Comparison of ENCODE assay signal across 13 cellular contexts in the genomic region with DNA sequence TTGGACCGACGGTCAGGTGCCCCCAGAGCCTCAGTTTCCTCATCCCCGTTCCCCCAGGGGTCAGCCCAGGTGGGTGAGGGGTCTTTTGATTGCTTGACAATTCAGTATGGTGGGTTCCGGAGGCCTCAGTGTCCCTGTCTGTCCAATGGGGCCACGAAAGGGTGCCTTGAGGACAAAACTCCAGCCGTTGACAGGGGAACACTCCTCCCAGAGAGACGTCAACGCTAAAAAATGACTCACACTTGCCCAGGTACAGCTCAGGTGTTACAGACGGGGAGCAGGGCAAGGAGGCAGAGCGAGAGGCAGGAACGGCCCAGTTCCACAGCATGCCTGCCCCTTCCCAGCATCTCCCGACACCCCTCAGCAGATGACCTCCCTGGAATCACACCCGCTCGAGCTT. TPM values are rescaled to one million over a fixed set of nuclear protein-coding genes. Genes with fewer than 3 reads are reported as not detected.
DNase-seq lines count a peak whose midpoint lies in the region; ATAC-seq and TF ChIP-seq lines count a peak whose summit lies in the region.
"Had no signal": no experiment of that assay in that cellular context is flagged by ENCODE, and none has a peak within 500 bp of the region (broad histone marks: within the 10 kb centered on the region; RNA-seq: fewer than 3 reads in every experiment).

No MANE protein-coding gene starts in this region.

- no peak overlapping the region for H2BK20ac ChIP-seq in H9 (ENCODE audit: low read depth, low read length, poor library complexity, severe bottlenecking)

- H3K23ac ChIP-seq in H9 (ENCODE audit: insufficient read length, low read depth, low read length): no peak overlapping the region

- ATAC-seq in foreskin keratinocyte: peak; percentile 64
- ATAC-seq: activated naive CD4-positive, alpha-beta T cell treated with anti-CD3 and anti-CD28 coated beads, Interleukin-2, amount 50 U/mL, for 72 hours had no signal

- peaks cover 14% of the 10 kb centered on the region for H3K36me3 Mint-ChIP-seq in activated CD4-positive, alpha-beta T cell treated with anti-CD3 and anti-CD28 coated beads, Interleukin-2, amount 10 ng/mL, durations not matched to agents 24 days and 14 days (ENCODE audit: low read depth)
- peaks cover 0 to 2% (median 0%) of the 10 kb centered on the region in 3 experiments; a peak in 2 of 7 replicates for H3K36me3 Mint-ChIP-seq in H9 (ENCODE audit: insufficient read depth in 1 of 3, low read depth in 3 of 3)

- H3K27me3 ChIP-seq in foreskin keratinocyte: no peaks in the 10 kb centered on the region
- no peaks in the 10 kb centered on the region for H3K27me3 ChIP-seq in skeletal muscle tissue (ENCODE audit: control insufficient read depth in 3 of 3, insufficient read depth in 3 of 3, low read length in 3 of 3)
- no peaks in the 10 kb centered on the region for H3K27me3 ChIP-seq in H9 (ENCODE audit: insufficient read depth, low read length)

- no peak overlapping the region for H2AFZ ChIP-seq in H9 (ENCODE audit: low read length)

- H3K4me3 Mint-ChIP-seq in activated CD4-positive, alpha-beta T cell treated with anti-CD3 and anti-CD28 coated beads, Interleukin-2, amount 10 ng/mL, durations not matched to agents 24 days and 14 days: peak overlapping the region; percentile 55
- H3K4me3 Mint-ChIP-seq in H9: no peak overlapping the region; a peak in 1 of 5 replicates

- no peak overlapping the region for H3K56ac ChIP-seq in H9 (ENCODE audit: insufficient read length, low read depth, low read length)

- peaks cover 9% of the 10 kb centered on the region for H3K23me2 ChIP-seq in H9 (ENCODE audit: insufficient read length, low read depth, low read length, poor library complexity, severe bottlenecking)

- no peak overlapping the region for H3T11ph ChIP-seq in H9 (ENCODE audit: low read length)

- H3K9ac ChIP-seq in skeletal muscle tissue (ENCODE audit: low read depth in 1 of 3, low read length in 3 of 3) (peak overlapping the region in 2 of 3 donors; percentile 20 to 82), H9 (ENCODE audit: extremely low read depth, insufficient read length, low read length) (no peak overlapping the region)

- H3K4ac ChIP-seq in H9 (ENCODE audit: low read depth, low read length): no peak overlapping the region

- H3K27ac ChIP-seq in RWPE1 (peak overlapping the region; percentile 77), foreskin keratinocyte (no peak overlapping the region), skeletal muscle tissue (ENCODE audit: low read depth, low read length) (no peak overlapping the region), H9 (ENCODE audit: insufficient read length, low read depth, low read length) (no peak overlapping the region)

- H3K79me2 ChIP-seq in H9 (ENCODE audit: insufficient read depth, low read length): no peaks in the 10 kb centered on the region

- no peak overlapping the region for H3K4me2 ChIP-seq in H9 (ENCODE audit: insufficient read depth, insufficient read length, low read length)

- no peaks in the 10 kb centered on the region for H3K79me1 ChIP-seq in H9 (ENCODE audit: insufficient read depth, low read depth, low read length, poor library complexity, severe bottlenecking)

- H2BK5ac ChIP-seq in H9 (ENCODE audit: insufficient read length, low read length): no peak overlapping the region

- H3K27ac Mint-ChIP-seq in activated CD4-positive, alpha-beta T cell treated with anti-CD3 and anti-CD28 coated beads, Interleukin-2, amount 10 ng/mL, durations not matched to agents 24 days and 14 days: no peak overlapping the region
- 0 out of 7 replicates have a peak overlapping the region, but pooled peaks of 1 of the 3 experiments have one; percentile 13 for H3K27ac Mint-ChIP-seq in H9

- H3K4me1 ChIP-seq in foreskin keratinocyte (no peaks in the 10 kb centered on the region), skeletal muscle tissue (ENCODE audit: control insufficient read depth in 3 of 3, insufficient read depth in 3 of 3, low read length in 3 of 3) (peaks cover 25 to 27% (median 25%) of the 10 kb centered on the region in 3 donors), H9 (ENCODE audit: insufficient read depth, low read length) (no peaks in the 10 kb centered on the region)

- POLR2A ChIA-PET in RWPE1 (lab: Yijun Ruan, JAX; ENCODE audit: low non-redundant PET): no interaction called here

- H3K4me1 Mint-ChIP-seq in activated CD4-positive, alpha-beta T cell treated with anti-CD3 and anti-CD28 coated beads, Interleukin-2, amount 10 ng/mL, durations not matched to agents 24 days and 14 days: peaks cover 28% of the 10 kb centered on the region
- peaks cover 4 to 14% of the 10 kb centered on the region in 2 experiments; a peak in 3 of 4 replicates for H3K4me1 Mint-ChIP-seq in H9

- TF ChIP-seq CTCF in RWPE1 (conservative IDR thresholded peaks at IDR 0.05; ENCODE audit: low read depth) (no peak), foreskin keratinocyte (conservative IDR thresholded peaks at IDR 0.05) (no peak), H9 (conservative IDR thresholded peaks at IDR 0.05) (no peak)

- intact Hi-C loops in activated CD4-positive, alpha-beta T cell treated with anti-CD3 and anti-CD28 coated beads, Interleukin-2, amount 10 ng/mL, durations not matched to agents 24 days and 14 days (cut with micrococcal nuclease): no loop called here

- H3K4me3 ChIP-seq in skeletal muscle tissue (ENCODE audit: low read length in 3 of 3): peak overlapping the region in 1 of 3 donors; percentile 13
- H3K4me3 ChIP-seq: smooth muscle cell had no signal

- no peak overlapping the region for H4K91ac ChIP-seq in H9 (ENCODE audit: insufficient read length, low read depth, low read length)

- no CpG with 5 or more reads among the region's 14 CpGs for WGBS in H9 (ENCODE audit: extremely low coverage, insufficient read length, low lambda C conversion rate)

- H2BK120ac ChIP-seq in H9 (ENCODE audit: low read depth, low read length, poor library complexity, severe bottlenecking): no peak overlapping the region

- H3K27me3 Mint-ChIP-seq in activated CD4-positive, alpha-beta T cell treated with anti-CD3 and anti-CD28 coated beads, Interleukin-2, amount 10 ng/mL, durations not matched to agents 24 days and 14 days: no peaks in the 10 kb centered on the region
- peaks cover 17% of the 10 kb centered on the region for H3K27me3 Mint-ChIP-seq in H9 (ENCODE audit: low read depth)

- no peaks in the 10 kb centered on the region for H4K20me1 ChIP-seq in H9 (ENCODE audit: control insufficient read depth, insufficient read depth, insufficient read length)

- H4K5ac ChIP-seq in H9 (ENCODE audit: insufficient read length, low read depth, low read length): no peak overlapping the region

- H4K8ac ChIP-seq in H9 (replicated peaks; ENCODE audit: insufficient read length, low read depth, low read length): no peak overlapping the region

- H3K14ac ChIP-seq in H9 (ENCODE audit: insufficient read depth, low read length): no peak overlapping the region

- H3K9me3 Mint-ChIP-seq in activated CD4-positive, alpha-beta T cell treated with anti-CD3 and anti-CD28 coated beads, Interleukin-2, amount 10 ng/mL, durations not matched to agents 24 days and 14 days: no peaks in the 10 kb centered on the region
- no peaks in the 10 kb centered on the region for H3K9me3 Mint-ChIP-seq in H9
- H3K9me3 Mint-ChIP-seq: activated naive CD4-positive, alpha-beta T cell treated with anti-CD3 and anti-CD28 coated beads, Interleukin-2, amount 50 U/mL, for 72 hours had no signal

- no peak overlapping the region for H2BK15ac ChIP-seq in H9 (ENCODE audit: low read depth, low read length)

- DNase-seq in activated CD4-positive, alpha-beta T cell treated with anti-CD3 and anti-CD28 coated beads, Interleukin-2, amount 10 ng/mL, durations not matched to agents 24 days and 14 days: no peak
- DNase-seq in activated CD4-positive, alpha-beta T cell treated with anti-CD3 and anti-CD28 coated beads for 48 hours: no peak
- DNase-seq in RWPE1 (ENCODE audit: low spot score): peak; percentile 30
- DNase-seq in foreskin keratinocyte: peak; percentile 48 to 71
- no peak for DNase-seq in DMS153 (lab: John Stamatoyannopoulos, UW)
- no peak for DNase-seq in H9
- no peak for DNase-seq in central memory CD4-positive, alpha-beta T cell
- DNase-seq: DMS79 treated with DMSO at 0.1 percent for 48 hours; Kasumi-1; NK-92 treated with Interleukin-12 subunit alpha and Interleukin-12 subunit beta, amount 100 ng/mL, for 24 hours had no signal

- H3K36me3 ChIP-seq in skeletal muscle tissue (ENCODE audit: control insufficient read depth in 3 of 3, insufficient read depth in 3 of 3, low read length in 3 of 3): no peaks in the 10 kb centered on the region

- CTCF ChIA-PET in RWPE1 (lab: Yijun Ruan, JAX): interaction anchor here (0.6 kb wide), 1 partner anchor 798 kb away, joined by 4 read pairs; no protein-coding TSS in a partner anchor

- H3K9me3 ChIP-seq in skeletal muscle tissue (ENCODE audit: control insufficient read depth in 3 of 3, low read length in 3 of 3) (no peaks in the 10 kb centered on the region), H9 (ENCODE audit: control insufficient read depth, low read depth, low read length) (no peaks in the 10 kb centered on the region)

- no peak overlapping the region for H3K18ac ChIP-seq in H9 (ENCODE audit: insufficient read length, low read depth, low read length)

- no peak overlapping the region for H2AK5ac ChIP-seq in H9 (ENCODE audit: insufficient read length, low read length)

- no peak overlapping the region for H2BK12ac ChIP-seq in H9 (ENCODE audit: insufficient read length, low read depth, low read length)

RNA-seq across cellular contexts. Expression of a gene that starts 1.8 kb away (rescaled TPM):
- 12.5 and 13.5 TPM in 2 replicates for total RNA-seq in activated CD4-positive, alpha-beta T cell treated with anti-CD3 and anti-CD28 coated beads, Interleukin-2, amount 10 ng/mL, durations not matched to agents 24 days and 14 days
- total RNA-seq in foreskin keratinocyte (11.0 and 14.1 TPM in 2 replicates), skeletal muscle tissue (5.7 TPM), H9 (2021) (3.5 and 4.2 TPM in 2 replicates)
- 10.8 and 13.0 TPM in 2 replicates for polyA plus RNA-seq in foreskin keratinocyte

RNA-seq across cellular contexts. Expression of a gene that starts 29.0 kb away (rescaled TPM):
- 85.2 and 90.8 TPM in 2 replicates for total RNA-seq in activated CD4-positive, alpha-beta T cell treated with anti-CD3 and anti-CD28 coated beads, Interleukin-2, amount 10 ng/mL, durations not matched to agents 24 days and 14 days
- total RNA-seq in foreskin keratinocyte: 127 and 150 TPM in 2 replicates
- 205 and 269 TPM in 2 replicates for polyA plus RNA-seq in foreskin keratinocyte
- 44.4 TPM for total RNA-seq in skeletal muscle tissue
- 43.4 and 47.0 TPM in 2 replicates for total RNA-seq in H9 (2021)

Comparison
In these comparisons a context has a peak if more than half of its experiments do, and no peak if none do; other contexts are left out.
1. DNase-seq: peak in RWPE1 (single experiment) and foreskin keratinocyte (2 of 2); none in activated CD4-positive, alpha-beta T cell treated with anti-CD3 and anti-CD28 coated beads, Interleukin-2, amount 10 ng/mL, durations not matched to agents 24 days and 14 days (single experiment), activated CD4-positive, alpha-beta T cell treated with anti-CD3 and anti-CD28 coated beads for 48 hours (single experiment), DMS153 (single experiment), H9 (single experiment) and central memory CD4-positive, alpha-beta T cell (single experiment).